ENCODE assay signal across 1 cellular context in genomic region chr20:31663838-31664695, GRCh38.
TF ChIP-seq lines count a peak whose summit lies in the region.

No MANE protein-coding gene starts in this region.

TF ChIP-seq in HepG2, 621 proteins besides CTCF, POLR2A, EP300 and RAD21 (continued from another document and continues in another):
- TF ChIP-seq JDP2 (CRISPR knock-in tag; IDR thresholded peaks at IDR 0.05; ENCODE audit: borderline replicate concordance) (no peak), ZNF772 (CRISPR knock-in tag; IDR thresholded peaks at IDR 0.05) (peak; percentile 59; the same call in 1 of the 2 replicates), ETV6 (CRISPR knock-in tag; conservative IDR thresholded peaks at IDR 0.05) (peak; percentile 28; the same call in 1 of the 2 replicates), ZMAT5 (CRISPR knock-in tag; IDR thresholded peaks at IDR 0.05; ENCODE audit: borderline replicate concordance, low read depth) (0 out of 2 replicates have a peak, but pooled peaks have one; percentile 21), ZNF609 (CRISPR knock-in tag; IDR thresholded peaks at IDR 0.05; ENCODE audit: borderline replicate concordance) (peak; percentile 74; the same call in 1 of the 2 replicates), HDAC1 (CRISPR knock-in tag; IDR thresholded peaks at IDR 0.05) (peak; percentile 85), YY1 (IDR thresholded peaks at IDR 0.05; ENCODE audit: insufficient read depth, insufficient replicate concordance, low read depth, low read length) (peak; percentile 24), PHB2 (IDR thresholded peaks at IDR 0.05; ENCODE audit: partially characterized antibody) (no peak), ZNF274 (CRISPR knock-in tag; IDR thresholded peaks at IDR 0.05) (peak; percentile 83; the same call in 1 of the 2 replicates), THRA (CRISPR knock-in tag; IDR thresholded peaks at IDR 0.05; ENCODE audit: borderline replicate concordance) (peak; percentile 77), ZNF12 (CRISPR knock-in tag; IDR thresholded peaks at IDR 0.05) (peak; percentile 18), PAF1 (CRISPR knock-in tag; IDR thresholded peaks at IDR 0.05) (0 out of 2 replicates have a peak, but pooled peaks have one; percentile 64), KLF9 (CRISPR knock-in tag; IDR thresholded peaks at IDR 0.05; ENCODE audit: low read depth) (0 out of 2 replicates have a peak, but pooled peaks have one; percentile 2), RCOR2 (CRISPR knock-in tag; IDR thresholded peaks at IDR 0.05) (peak; percentile 78), ELF3 (CRISPR knock-in tag; IDR thresholded peaks at IDR 0.05) (peak; percentile 64), MTA3 (CRISPR knock-in tag; IDR thresholded peaks at IDR 0.05) (no peak), ZNF816 (CRISPR knock-in tag; IDR thresholded peaks at IDR 0.05; ENCODE audit: borderline replicate concordance) (0 out of 2 replicates have a peak, but pooled peaks have one; percentile 31), POLR2AphosphoS2 (IDR thresholded peaks at IDR 0.05; ENCODE audit: low read depth, low read length) (peak; percentile 93), CEBPG (CRISPR knock-in tag; IDR thresholded peaks at IDR 0.05) (peak; percentile 76), ZMYM2 (CRISPR knock-in tag; IDR thresholded peaks at IDR 0.05) (peak; percentile 94), SETDB1 (CRISPR knock-in tag; IDR thresholded peaks at IDR 0.05; ENCODE audit: borderline replicate concordance) (no peak), ZBTB43 (CRISPR knock-in tag; conservative IDR thresholded peaks at IDR 0.05) (peak; percentile 87), ATF2 (CRISPR knock-in tag; IDR thresholded peaks at IDR 0.05) (peak; percentile 12; the same call in 1 of the 2 replicates), HNF1B (CRISPR knock-in tag; IDR thresholded peaks at IDR 0.05) (peak; percentile 87), ZHX2 (IDR thresholded peaks at IDR 0.05; ENCODE audit: low read depth) (0 out of 2 replicates have a peak, but pooled peaks have one; percentile 21), ZHX2 (CRISPR knock-in tag; IDR thresholded peaks at IDR 0.05; ENCODE audit: borderline replicate concordance) (no peak), GATAD1 (CRISPR knock-in tag; IDR thresholded peaks at IDR 0.05) (no peak; the same call in 1 of the 2 replicates), ZNF616 (CRISPR knock-in tag; IDR thresholded peaks at IDR 0.05; ENCODE audit: low read depth) (no peak), ZNF362 (CRISPR knock-in tag; IDR thresholded peaks at IDR 0.05; ENCODE audit: borderline replicate concordance) (peak; percentile 4; the same call in 1 of the 2 replicates), HMGXB4 (CRISPR knock-in tag; IDR thresholded peaks at IDR 0.05; ENCODE audit: borderline replicate concordance in 1 of 2, low read depth in 1 of 2) (peak; percentile 17 to 37; a peak in 2 of 4 replicates), ZNF597 (CRISPR knock-in tag; IDR thresholded peaks at IDR 0.05) (no peak), IRX3 (CRISPR knock-in tag; IDR thresholded peaks at IDR 0.05; ENCODE audit: borderline replicate concordance, low read depth) (peak; percentile 74; the same call in 1 of the 2 replicates), HOXA3 (CRISPR knock-in tag; IDR thresholded peaks at IDR 0.05) (peak; percentile 73), HNRNPH1 (optimal IDR thresholded peaks at IDR 0.05; ENCODE audit: low read depth, low read length) (peak; percentile 61), RBM22 (optimal IDR thresholded peaks at IDR 0.05; ENCODE audit: low read length) (peak; percentile 99), ZIK1 (CRISPR knock-in tag; IDR thresholded peaks at IDR 0.05; ENCODE audit: borderline replicate concordance, low read depth) (0 out of 2 replicates have a peak, but pooled peaks have one; percentile 34), ZNF350 (CRISPR knock-in tag; IDR thresholded peaks at IDR 0.05; ENCODE audit: borderline replicate concordance, low read depth) (peak; percentile 97)
